Comparison of ENCODE assay signal across 8 cellular contexts in the genomic region with DNA sequence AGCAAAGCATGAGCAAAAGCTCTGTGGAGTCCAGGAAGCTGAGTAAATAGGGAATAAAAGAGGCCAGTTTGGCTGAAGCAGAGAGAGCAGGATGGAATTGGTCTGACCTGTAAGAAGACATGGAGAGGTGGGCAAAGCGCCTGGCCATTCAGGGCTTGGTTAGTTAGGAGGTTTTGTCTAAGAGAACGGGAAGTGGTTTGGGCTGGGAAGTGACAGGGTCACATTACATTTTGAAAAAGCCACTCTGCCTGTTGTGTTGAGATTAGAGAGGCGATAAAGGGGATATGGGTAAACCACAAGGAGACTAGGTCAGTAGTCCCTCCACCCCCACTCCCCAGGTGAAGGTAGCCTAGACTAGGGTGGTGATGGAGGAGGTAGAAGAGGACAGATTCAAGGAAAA. TPM values are rescaled to one million over a fixed set of nuclear protein-coding genes. Genes with fewer than 3 reads are reported as not detected.
DNase-seq lines count a peak whose midpoint lies in the region; ATAC-seq, FAIRE-seq and TF ChIP-seq lines count a peak whose summit lies in the region.
"Not testable (repeated sequence)": the region's sequence is repeated elsewhere in the genome, so short reads cannot be mapped to it uniquely, and the experiment has no call there.

No MANE protein-coding gene starts in this region.

- not testable (repeated sequence) for H3K27ac ChIP-seq in CD4-positive, alpha-beta memory T cell (ENCODE audit: low read depth, low read length)
- peak overlapping the region; percentile 46; the same call in 1 of the 3 replicates for H3K27ac ChIP-seq in K562 (ENCODE audit: extremely low read depth, low read depth, low read length)

- H3K27me3 Mint-ChIP-seq in CD4-positive, alpha-beta memory T cell; HFFc6 (ENCODE audit: insufficient read depth); activated CD4-positive, alpha-beta T cell treated with anti-CD3 and anti-CD28 coated beads for 36 hours; activated T-cell treated with anti-CD3 and anti-CD28 coated beads, Interleukin-2, amount 50 U/mL, for 4 hours (ENCODE audit: low read depth); glutamatergic neuron (ENCODE audit: unreplicated experiment); nephron progenitor cell (ENCODE audit: low read depth, poor library complexity); type B pancreatic cell: not testable (repeated sequence)

- H3K4me1 ChIP-seq in CD4-positive, alpha-beta memory T cell (ENCODE audit: insufficient read depth, low read length); K562 (replicated peaks in 1 of 2; ENCODE audit: control insufficient read depth in 2 of 2, insufficient read depth in 2 of 2, low read length in 2 of 2): not testable (repeated sequence)

- H3K9me3 Mint-ChIP-seq in CD4-positive, alpha-beta memory T cell; HFFc6; activated CD4-positive, alpha-beta T cell treated with anti-CD3 and anti-CD28 coated beads for 36 hours (ENCODE audit: low read depth); activated T-cell treated with anti-CD3 and anti-CD28 coated beads, Interleukin-2, amount 50 U/mL, for 4 hours; glutamatergic neuron (ENCODE audit: unreplicated experiment); nephron progenitor cell; type B pancreatic cell: not testable (repeated sequence)

- not testable (repeated sequence) for H3K36me3 ChIP-seq in CD4-positive, alpha-beta memory T cell (ENCODE audit: insufficient read depth, low read length); K562 (ENCODE audit: control insufficient read depth, insufficient read depth, low read length)

- not testable (repeated sequence) for FAIRE-seq in K562 (lab: Jason Lieb, UNC)

- H3K4me1 Mint-ChIP-seq in CD4-positive, alpha-beta memory T cell: peaks cover 7 to 26% (median 16%) of the 10 kb centered on the region in 4 donors
- H3K4me1 Mint-ChIP-seq in HFFc6 (ENCODE audit: low read depth): peaks cover 11% of the 10 kb centered on the region
- peaks cover 20% of the 10 kb centered on the region for H3K4me1 Mint-ChIP-seq in activated CD4-positive, alpha-beta T cell treated with anti-CD3 and anti-CD28 coated beads for 36 hours
- peaks cover 19% of the 10 kb centered on the region for H3K4me1 Mint-ChIP-seq in activated T-cell treated with anti-CD3 and anti-CD28 coated beads, Interleukin-2, amount 50 U/mL, for 4 hours (ENCODE audit: low read depth)
- not testable (repeated sequence) for H3K4me1 Mint-ChIP-seq in glutamatergic neuron (ENCODE audit: low read depth, unreplicated experiment); type B pancreatic cell (ENCODE audit: unreplicated experiment)
- peaks cover 14% of the 10 kb centered on the region for H3K4me1 Mint-ChIP-seq in nephron progenitor cell

- H3K27ac Mint-ChIP-seq in CD4-positive, alpha-beta memory T cell: peak overlapping the region in 6 of 7 donors; percentile 15 to 92 (median 78)
- H3K27ac Mint-ChIP-seq in HFFc6; activated CD4-positive, alpha-beta T cell treated with anti-CD3 and anti-CD28 coated beads for 36 hours; glutamatergic neuron (ENCODE audit: unreplicated experiment); nephron progenitor cell; type B pancreatic cell: not testable (repeated sequence)

- peak overlapping the region in 1 of 2 experiments; percentile 67; a peak in 1 of 4 replicates for H3K9ac ChIP-seq in K562 (ENCODE audit: insufficient read depth in 1 of 2, low read depth in 2 of 2, low read length in 2 of 2)

- not testable (repeated sequence) for H2AFZ ChIP-seq in K562 (ENCODE audit: low read depth, low read length)

- TF ChIP-seq RAD21 in K562 (CRISPR knock-in tag; conservative IDR thresholded peaks at IDR 0.05 in 1 of 2, IDR thresholded peaks at IDR 0.05 in 1 of 2): not testable (repeated sequence)

- BruUV-seq in K562 (replicated peaks; lab: Mats Ljungman, UMichigan): not testable (repeated sequence)

- peak overlapping the region in 7 of 8 donors; percentile 61 to 94 (median 77) for H3K4me3 Mint-ChIP-seq in CD4-positive, alpha-beta memory T cell
- peak overlapping the region; percentile 54 for H3K4me3 Mint-ChIP-seq in HFFc6
- peak overlapping the region; percentile 21 for H3K4me3 Mint-ChIP-seq in activated CD4-positive, alpha-beta T cell treated with anti-CD3 and anti-CD28 coated beads for 36 hours
- H3K4me3 Mint-ChIP-seq in activated T-cell treated with anti-CD3 and anti-CD28 coated beads, Interleukin-2, amount 50 U/mL, for 4 hours: peak overlapping the region; percentile 58
- peak overlapping the region; percentile 61 for H3K4me3 Mint-ChIP-seq in glutamatergic neuron (ENCODE audit: unreplicated experiment)
- peak overlapping the region; percentile 59 for H3K4me3 Mint-ChIP-seq in nephron progenitor cell
- H3K4me3 Mint-ChIP-seq in type B pancreatic cell: peak overlapping the region; percentile 57

- H3K4me2 ChIP-seq in K562 (ENCODE audit: insufficient read depth, low read length): not testable (repeated sequence)

- TF ChIP-seq CTCF in HFFc6 (IDR thresholded peaks at IDR 0.05); K562 (IDR thresholded peaks at IDR 0.05 in 2 of 3, conservative IDR thresholded peaks at IDR 0.05 in 1 of 3; ENCODE audit: insufficient read depth in 2 of 3, low read depth in 1 of 3, low read length in 3 of 3); glutamatergic neuron (IDR thresholded peaks at IDR 0.05; ENCODE audit: partially characterized antibody, unreplicated experiment); nephron progenitor cell (IDR thresholded peaks at IDR 0.05); type B pancreatic cell (conservative IDR thresholded peaks at IDR 0.05): not testable (repeated sequence)

- not testable (repeated sequence) for H3K9me1 ChIP-seq in K562 (ENCODE audit: control insufficient read depth, insufficient read depth, low read length)

- not testable (repeated sequence) for H3K36me3 Mint-ChIP-seq in CD4-positive, alpha-beta memory T cell; HFFc6 (ENCODE audit: low read depth); activated CD4-positive, alpha-beta T cell treated with anti-CD3 and anti-CD28 coated beads for 36 hours (ENCODE audit: low read depth); activated T-cell treated with anti-CD3 and anti-CD28 coated beads, Interleukin-2, amount 50 U/mL, for 4 hours (ENCODE audit: insufficient read depth); glutamatergic neuron (ENCODE audit: unreplicated experiment); nephron progenitor cell (ENCODE audit: low read depth); type B pancreatic cell

- POLR2A ChIA-PET in CD4-positive, alpha-beta memory T cell (lab: Charles Lee; ENCODE audit: partially characterized antibody); activated CD4-positive, alpha-beta T cell treated with anti-CD3 and anti-CD28 coated beads for 36 hours (lab: Charles Lee); K562 (lab: Yijun Ruan, JAX): not testable (repeated sequence)

- in situ Hi-C loops in K562 (cut with MboI): not testable (repeated sequence)

- TF ChIP-seq POLR2A in K562 (conservative IDR thresholded peaks at IDR 0.05): peak; percentile 53

- intact Hi-C loops in CD4-positive, alpha-beta memory T cell (cut with micrococcal nuclease); K562 (cut with micrococcal nuclease): not testable (repeated sequence)
- intact Hi-C loops in activated CD4-positive, alpha-beta T cell treated with anti-CD3 and anti-CD28 coated beads for 36 hours (cut with DNase I, micrococcal nuclease): loop anchor here in 1 of 2 experiments (5.0 kb wide), 1 partner anchor 235 kb away; a partner anchor contains a TSS

- TF ChIP-seq EP300 in K562 (IDR thresholded peaks at IDR 0.05; ENCODE audit: low read length): not testable (repeated sequence)

- not testable (repeated sequence) for H4K20me1 ChIP-seq in K562 (replicated peaks; ENCODE audit: control insufficient read depth, insufficient read depth, low read length)

- not testable (repeated sequence) for H3K9me3 ChIP-seq in CD4-positive, alpha-beta memory T cell (ENCODE audit: control insufficient read depth in 1 of 2, low read length in 2 of 2); K562 (replicated peaks; ENCODE audit: control insufficient read depth, insufficient read depth, low read depth, low read length)

- CTCF ChIA-PET in CD4-positive, alpha-beta memory T cell (lab: Charles Lee; ENCODE audit: partially characterized antibody); activated CD4-positive, alpha-beta T cell treated with anti-CD3 and anti-CD28 coated beads for 36 hours (lab: Charles Lee); K562 (lab: Yijun Ruan, JAX; ENCODE audit: low intra/inter-chr PET ratio): not testable (repeated sequence)

- not testable (repeated sequence) for H3K27me3 ChIP-seq in CD4-positive, alpha-beta memory T cell (ENCODE audit: insufficient read depth, low read length); K562 (ENCODE audit: control insufficient read depth in 2 of 2, insufficient read depth in 2 of 2, low read length in 2 of 2)

- WGBS in K562 (ENCODE audit: insufficient coverage, low coverage, missing lambda C conversion rate): 0% methylated on average over 1 of the region's 3 CpGs

- peak in 3 of 5 donors; percentile 26 to 50 (median 38) for DNase-seq in CD4-positive, alpha-beta memory T cell
- DNase-seq in HFFc6; activated CD4-positive, alpha-beta T cell treated with anti-CD3 and anti-CD28 coated beads for 36 hours; activated T-cell treated with anti-CD3 and anti-CD28 coated beads, Interleukin-2, amount 50 U/mL, for 4 hours; K562 (ENCODE audit: extremely low read depth in 1 of 4, low spot score in 3 of 4); glutamatergic neuron; nephron progenitor cell; type B pancreatic cell (ENCODE audit: extremely low spot score, unreplicated experiment): not testable (repeated sequence)

- peaks cover 28% of the 10 kb centered on the region for H3K79me2 ChIP-seq in K562 (ENCODE audit: control insufficient read depth, insufficient read depth, low read length)

- ATAC-seq in activated CD4-positive, alpha-beta T cell treated with anti-CD3 and anti-CD28 coated beads for 36 hours; activated T-cell treated with anti-CD3 and anti-CD28 coated beads, Interleukin-2, amount 50 U/mL, for 4 hours: not testable (repeated sequence)
- peak; percentile 21 for ATAC-seq in K562

- not testable (repeated sequence) for H3K4me3 ChIP-seq in CD4-positive, alpha-beta memory T cell (ENCODE audit: low read length in 2 of 2); K562

RNA-seq across cellular contexts. Expression of a gene that starts 0.7 kb away (rescaled TPM):
- 10 to 100 TPM; 26.9 to 27.4 TPM for total RNA-seq in CD4-positive, alpha-beta memory T cell
- 1 to 10 TPM in 1 of 2 donors, under 1 TPM in 1; 0.76 to 4.5 TPM for polyA plus RNA-seq in CD4-positive, alpha-beta memory T cell
- 1 to 10 TPM; 3.1 to 4.3 (median 3.4) TPM for total RNA-seq in HFFc6 (2021; fragmentation: NEBNext Ultra II Directional; extraction: Animal tissue kit (Norgen Biotek cat#: 25700))
- 1 to 10 TPM; 8.0 to 8.7 TPM for total RNA-seq in activated CD4-positive, alpha-beta T cell treated with anti-CD3 and anti-CD28 coated beads for 36 hours
- total RNA-seq in activated T-cell treated with anti-CD3 and anti-CD28 coated beads, Interleukin-2, amount 50 U/mL, for 4 hours: 1 to 10 TPM; 5.8 to 6.6 (median 6.3) TPM
- 33.2 and 60.2 TPM in 2 replicates for total RNA-seq in K562 (2011; cell fraction: chromatin; rRNA removed; ENCODE audit: low replicate concordance)
- total RNA-seq in K562 (2011; cell fraction: nucleolus; rRNA removed): 13.7 and 16.4 TPM in 2 replicates
- 24.0 and 29.4 TPM in 2 replicates for total RNA-seq in K562 (2011; cell fraction: nucleoplasm; rRNA removed)
- 5.1 and 7.2 TPM in 2 replicates for total RNA-seq in K562 (2014; rRNA removed)
- 8.2 and 9.2 TPM in 2 replicates for total RNA-seq in K562 (2014; rRNA removed; fragmentation: Illumina TruSeq; extraction: Trizol)
- 9.0 and 9.1 TPM in 2 replicates for total RNA-seq in K562 (2015; rRNA removed; fragmentation: Illumina TruSeq; extraction: Trizol)
- 5.5 and 6.7 TPM in 2 replicates for total RNA-seq in K562 (2021)
- 12.1 and 14.5 TPM in 2 replicates for polyA plus RNA-seq in K562 (2011; rRNA removed)
- 3.8 and 5.0 TPM in 2 replicates for polyA plus RNA-seq in K562 (2011; cell fraction: cytosol; rRNA removed)
- 45.2 and 49.7 TPM in 2 replicates for polyA plus RNA-seq in K562 (2011; cell fraction: nucleus; rRNA removed)
- 7.6 and 9.3 TPM in 2 replicates for polyA plus RNA-seq in K562 (2012)
- polyA plus RNA-seq in K562 (2014; fragmentation: Illumina TruSeq; extraction: Trizol): 10.7 and 10.9 TPM in 2 replicates
- 1 to 10 TPM; 2.4 to 3.0 TPM for polyA plus RNA-seq in K562 (2014; fragmentation: Nextera tagmentation; extraction: Ambion mirVana)
- polyA plus RNA-seq in K562 (2014; rRNA removed): 7.7 and 9.5 TPM in 2 replicates
- 9.4 and 10.3 TPM in 2 replicates for polyA minus RNA-seq in K562 (2011; rRNA and poly(A)+ RNA removed)
- polyA minus RNA-seq in K562 (2011; cell fraction: cytosol; rRNA and poly(A)+ RNA removed): 3.4 and 3.7 TPM in 2 replicates
- 13.1 and 18.0 TPM in 2 replicates for polyA minus RNA-seq in K562 (2011; cell fraction: nucleus; rRNA and poly(A)+ RNA removed)
- 14.7 TPM for total RNA-seq in glutamatergic neuron (ENCODE audit: unreplicated experiment)
- total RNA-seq in type B pancreatic cell (ENCODE audit: low replicate concordance): 12.0 and 15.8 TPM in 2 replicates

Comparison
In these comparisons a context has a peak if more than half of its experiments do, and no peak if none do; other contexts are left out.
1. H3K4me3 Mint-ChIP-seq: peak in every context shown above with its lines; median percentile 77 in CD4-positive, alpha-beta memory T cell; 61 in glutamatergic neuron; 59 in nephron progenitor cell; 58 in activated T-cell treated with anti-CD3 and anti-CD28 coated beads, Interleukin-2, amount 50 U/mL, for 4 hours; 57 in type B pancreatic cell; 54 in HFFc6; 21 in activated CD4-positive, alpha-beta T cell treated with anti-CD3 and anti-CD28 coated beads for 36 hours.